In the genomic region with DNA sequence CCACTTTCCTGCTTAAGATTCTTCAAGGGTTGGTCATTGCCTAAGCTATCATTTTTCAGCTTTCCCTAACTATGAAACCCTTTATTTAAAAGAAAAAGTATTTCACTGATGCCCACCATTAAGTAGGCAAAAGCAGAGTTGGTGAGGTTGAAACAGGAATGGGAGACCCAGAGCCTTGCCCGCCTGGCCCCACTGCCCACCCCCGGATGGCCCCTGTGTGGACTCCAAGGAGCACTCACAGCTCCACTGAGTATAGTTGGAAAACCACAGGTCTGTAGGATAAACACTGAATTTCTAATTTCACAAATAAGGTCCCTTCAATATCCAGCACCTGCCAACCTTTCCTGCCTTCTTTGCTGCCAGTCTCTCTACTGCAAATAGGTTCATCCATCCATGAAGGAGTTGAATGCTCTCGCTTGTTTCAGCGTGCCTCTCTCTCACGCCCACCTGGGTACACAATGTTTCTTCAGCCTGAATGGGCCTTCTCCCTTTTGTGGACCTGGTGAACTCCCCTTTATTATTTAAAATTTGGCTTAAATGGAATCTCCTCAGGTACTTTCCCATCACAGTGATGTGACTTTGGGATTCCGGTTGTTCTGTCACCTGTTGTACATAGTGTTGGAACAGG, we compare ENCODE assay signal across 1 cellular context.
TF ChIP-seq lines count a peak whose summit lies in the region.

No MANE protein-coding gene starts in this region.

TF ChIP-seq in IMR-90, 13 proteins besides CTCF, POLR2A, EP300 and RAD21 (continued from another document):
- TF ChIP-seq, protein P1, sequence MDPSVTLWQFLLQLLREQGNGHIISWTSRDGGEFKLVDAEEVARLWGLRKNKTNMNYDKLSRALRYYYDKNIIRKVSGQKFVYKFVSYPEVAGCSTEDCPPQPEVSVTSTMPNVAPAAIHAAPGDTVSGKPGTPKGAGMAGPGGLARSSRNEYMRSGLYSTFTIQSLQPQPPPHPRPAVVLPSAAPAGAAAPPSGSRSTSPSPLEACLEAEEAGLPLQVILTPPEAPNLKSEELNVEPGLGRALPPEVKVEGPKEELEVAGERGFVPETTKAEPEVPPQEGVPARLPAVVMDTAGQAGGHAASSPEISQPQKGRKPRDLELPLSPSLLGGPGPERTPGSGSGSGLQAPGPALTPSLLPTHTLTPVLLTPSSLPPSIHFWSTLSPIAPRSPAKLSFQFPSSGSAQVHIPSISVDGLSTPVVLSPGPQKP (IDR thresholded peaks at IDR 0.05; ENCODE audit: borderline replicate concordance, low read depth, low read length), result no peak
- TF ChIP-seq NFE2L2 (IDR thresholded peaks at IDR 0.05; ENCODE audit: low read depth, low read length), result no peak
- TF ChIP-seq CEBPB (IDR thresholded peaks at IDR 0.05; ENCODE audit: low read depth, low read length), result no peak
- no peak for TF ChIP-seq RCOR1 (IDR thresholded peaks at IDR 0.05; ENCODE audit: insufficient replicate concordance, low read length)
- no peak for TF ChIP-seq MAZ (IDR thresholded peaks at IDR 0.05; ENCODE audit: borderline replicate concordance, low read depth, low read length)
- TF ChIP-seq, protein P2, sequence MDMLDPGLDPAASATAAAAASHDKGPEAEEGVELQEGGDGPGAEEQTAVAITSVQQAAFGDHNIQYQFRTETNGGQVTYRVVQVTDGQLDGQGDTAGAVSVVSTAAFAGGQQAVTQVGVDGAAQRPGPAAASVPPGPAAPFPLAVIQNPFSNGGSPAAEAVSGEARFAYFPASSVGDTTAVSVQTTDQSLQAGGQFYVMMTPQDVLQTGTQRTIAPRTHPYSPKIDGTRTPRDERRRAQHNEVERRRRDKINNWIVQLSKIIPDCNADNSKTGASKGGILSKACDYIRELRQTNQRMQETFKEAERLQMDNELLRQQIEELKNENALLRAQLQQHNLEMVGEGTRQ (IDR thresholded peaks at IDR 0.05; ENCODE audit: low read depth, low read length), result no peak
- TF ChIP-seq CHD1 (IDR thresholded peaks at IDR 0.05; ENCODE audit: low read depth, low read length), result no peak
- no peak for TF ChIP-seq MXI1 (IDR thresholded peaks at IDR 0.05; ENCODE audit: borderline replicate concordance, low read depth, low read length)
- no peak for TF ChIP-seq MAFK (IDR thresholded peaks at IDR 0.05; ENCODE audit: low read depth, low read length)
